In the genomic region with DNA sequence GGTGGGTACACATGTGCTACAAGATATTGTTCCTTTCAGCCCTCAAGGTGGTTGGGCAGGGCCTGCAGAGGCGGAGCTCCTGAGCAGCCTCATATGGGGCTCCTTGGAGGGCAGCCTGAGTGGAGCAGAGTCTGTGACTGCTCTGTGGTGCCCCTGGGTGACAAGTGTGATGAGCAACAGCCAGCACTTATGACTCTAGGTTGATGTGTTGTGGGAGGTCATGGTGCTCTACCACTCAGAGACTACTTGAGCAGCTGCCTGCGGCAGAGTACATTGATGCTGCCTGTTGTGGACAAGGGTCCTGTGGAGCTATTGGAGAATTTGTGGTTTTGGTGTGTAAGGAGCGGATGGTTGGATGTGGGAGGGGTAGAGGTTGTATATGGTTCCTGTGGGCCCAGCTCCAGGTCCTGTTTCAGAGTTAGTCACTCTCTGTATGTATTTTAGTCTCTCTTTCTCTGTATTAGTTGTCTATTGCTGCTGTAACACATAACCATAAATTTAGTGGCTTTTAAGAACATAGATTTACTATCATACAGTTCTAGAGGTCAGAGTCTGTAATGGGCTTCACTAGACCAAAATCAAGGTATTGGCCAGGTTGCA, we compare ENCODE assay signal across 17 cellular contexts.
DNase-seq lines count a peak whose midpoint lies in the region; ATAC-seq and TF ChIP-seq lines count a peak whose summit lies in the region.
"Had no signal": no experiment of that assay in that cellular context is flagged by ENCODE, and none has a peak within 500 bp of the region (broad histone marks: within the 10 kb centered on the region; RNA-seq: fewer than 3 reads in every experiment).

No MANE protein-coding gene starts in this region.

- no peaks in the 10 kb centered on the region for H3K4me1 Mint-ChIP-seq in stimulated activated naive CD8-positive, alpha-beta T cell treated with anti-CD3 and anti-CD28 coated beads, Interleukin-15, amount 100 ng/mL, for 72 hours

- peak; percentile 13 to 36 for ATAC-seq in activated CD4-positive, CD25-positive, alpha-beta regulatory T cell treated with anti-CD3 and anti-CD28 coated beads, Interleukin-2, amount 50 U/mL, for 24 hours
- peak; percentile 21 to 34 for ATAC-seq in left cardiac atrium
- ATAC-seq in stimulated activated naive CD8-positive, alpha-beta T cell treated with anti-CD3 and anti-CD28 coated beads, Interleukin-15, amount 100 ng/mL, for 72 hours: peak; percentile 56
- no peak for ATAC-seq in GM18909 (IDR thresholded peaks at IDR 0.05; ENCODE audit: poor library complexity, unreplicated experiment)
- ATAC-seq in GM18867 (IDR thresholded peaks at IDR 0.05; ENCODE audit: unreplicated experiment): no peak
- ATAC-seq: PC-3 had no signal

- intact Hi-C loops in left cardiac atrium (cut with DNase I) (no loop called here), esophagus muscularis mucosa (cut with DNase I) (no loop called here)

- H3K27ac Mint-ChIP-seq in stimulated activated naive CD8-positive, alpha-beta T cell treated with anti-CD3 and anti-CD28 coated beads, Interleukin-15, amount 100 ng/mL, for 72 hours: no peak overlapping the region
- H3K27ac Mint-ChIP-seq: CD4-positive, alpha-beta T cell had no signal

- H3K36me3 ChIP-seq in right atrium auricular region (no peaks in the 10 kb centered on the region), esophagus muscularis mucosa (no peaks in the 10 kb centered on the region)
- H3K36me3 ChIP-seq: BE2C, SJSA1 had no signal

- no peak overlapping the region for H3K4me3 ChIP-seq in right atrium auricular region
- H3K4me3 ChIP-seq in esophagus muscularis mucosa: no peak overlapping the region
- H3K4me3 ChIP-seq: SJSA1 had no signal

- H3K27me3 Mint-ChIP-seq in stimulated activated naive CD8-positive, alpha-beta T cell treated with anti-CD3 and anti-CD28 coated beads, Interleukin-15, amount 100 ng/mL, for 72 hours: no peaks in the 10 kb centered on the region

- TF ChIP-seq POLR2A in esophagus muscularis mucosa (IDR thresholded peaks at IDR 0.05; ENCODE audit: low read depth): no peak

- 86% methylated on average over 3 of the region's 3 CpGs for WGBS in esophagus muscularis mucosa

- H3K27me3 ChIP-seq in right atrium auricular region (no peaks in the 10 kb centered on the region), esophagus muscularis mucosa (no peaks in the 10 kb centered on the region)
- H3K27me3 ChIP-seq: BE2C, SJSA1 had no signal

- no peak overlapping the region for H3K4me3 Mint-ChIP-seq in stimulated activated naive CD8-positive, alpha-beta T cell treated with anti-CD3 and anti-CD28 coated beads, Interleukin-15, amount 100 ng/mL, for 72 hours
- H3K4me3 Mint-ChIP-seq: CD4-positive, alpha-beta T cell had no signal

- TF ChIP-seq EP300 in esophagus muscularis mucosa (IDR thresholded peaks at IDR 0.05): no peak

- H3K9me3 Mint-ChIP-seq in stimulated activated naive CD8-positive, alpha-beta T cell treated with anti-CD3 and anti-CD28 coated beads, Interleukin-15, amount 100 ng/mL, for 72 hours: no peaks in the 10 kb centered on the region
- H3K9me3 Mint-ChIP-seq: CD4-positive, alpha-beta T cell had no signal

- H3K9me3 ChIP-seq in right atrium auricular region: no peaks in the 10 kb centered on the region
- H3K9me3 ChIP-seq in esophagus muscularis mucosa: no peaks in the 10 kb centered on the region
- H3K9me3 ChIP-seq: BE2C, SJSA1 had no signal

- H3K27ac ChIP-seq in right atrium auricular region (no peak overlapping the region), esophagus muscularis mucosa (replicated peaks in 1 of 4) (no peak overlapping the region)
- H3K27ac ChIP-seq: SJSA1 had no signal

- TF ChIP-seq CTCF in right atrium auricular region (IDR thresholded peaks at IDR 0.05) (no peak), esophagus muscularis mucosa (IDR thresholded peaks at IDR 0.05) (no peak)

- no peak for DNase-seq in activated CD4-positive, CD25-positive, alpha-beta regulatory T cell treated with anti-CD3 and anti-CD28 coated beads, Interleukin-2, amount 50 U/mL, for 72 hours
- DNase-seq in left cardiac atrium (no peak), right atrium auricular region (ENCODE audit: low spot score) (no peak), esophagus muscularis mucosa (ENCODE audit: extremely low spot score) (peak; percentile 55)
- no peak for DNase-seq in stimulated activated naive CD8-positive, alpha-beta T cell treated with anti-CD3 and anti-CD28 coated beads, Interleukin-15, amount 100 ng/mL, for 72 hours
- DNase-seq: 8988T; BE2C; CD4-positive, alpha-beta T cell; GOT3; NCI-H1930; NCI-H2171 treated with DMSO at 0.1 percent for 48 hours; NCI-H774; PC-3 had no signal

- no peaks in the 10 kb centered on the region for H3K4me1 ChIP-seq in right atrium auricular region
- H3K4me1 ChIP-seq in esophagus muscularis mucosa: no peaks in the 10 kb centered on the region
- H3K4me1 ChIP-seq: BE2C, SJSA1 had no signal

Comparison
In these comparisons a context has a peak if more than half of its experiments do, and no peak if none do; other contexts are left out.
1. ATAC-seq: peak in activated CD4-positive, CD25-positive, alpha-beta regulatory T cell treated with anti-CD3 and anti-CD28 coated beads, Interleukin-2, amount 50 U/mL, for 24 hours (2 of 2), left cardiac atrium (2 of 2) and stimulated activated naive CD8-positive, alpha-beta T cell treated with anti-CD3 and anti-CD28 coated beads, Interleukin-15, amount 100 ng/mL, for 72 hours (single experiment); none in GM18909 (single experiment) and GM18867 (single experiment).